24 cellular contexts compared by ENCODE assay signal in genomic region chrX:135528756-135529155, GRCh38. TPM values are rescaled to one million over a fixed set of nuclear protein-coding genes. Genes with fewer than 3 reads are reported as not detected.
DNase-seq lines count a peak whose midpoint lies in the region; ATAC-seq, FAIRE-seq and TF ChIP-seq lines count a peak whose summit lies in the region.
"Had no signal": no experiment of that assay in that cellular context is flagged by ENCODE, and none has a peak within 500 bp of the region (broad histone marks: within the 10 kb centered on the region; RNA-seq: fewer than 3 reads in every experiment).

No MANE protein-coding gene starts in this region.

- no peaks in the 10 kb centered on the region for H3K27me3 ChIP-seq in K562 (ENCODE audit: control insufficient read depth in 2 of 2, insufficient read depth in 2 of 2, low read length in 2 of 2)
- peaks cover 3% of the 10 kb centered on the region for H3K27me3 ChIP-seq in A673 (replicated peaks; ENCODE audit: insufficient read depth, low read depth, low read length, poor library complexity)

- POLR2A ChIA-PET in A549 (lab: Yijun Ruan, JAX) (no interaction called here), K562 (lab: Yijun Ruan, JAX) (interaction anchor here (0.9 kb wide), 2 partner anchors 9 to 11 kb away, joined by 3 to 5 read pairs; partner anchors contain the start of gene INTS6L), A673 (lab: Charles Lee; ENCODE audit: low non-redundant PET) (no interaction called here)

- no TSS peak for BruUV-seq in K562 (replicated peaks; lab: Mats Ljungman, UMichigan)
- BruUV-seq in A673 (replicated peaks; lab: Mats Ljungman, UMichigan): no TSS peak

- H3K4me3 ChIP-seq in A549 (no peak overlapping the region), K562 (no peak overlapping the region), A673 (ENCODE audit: low read depth, low read length, poor library complexity, severe bottlenecking) (no peak overlapping the region)
- H3K4me3 ChIP-seq: BLaER1 treated with 17β-estradiol and CSF1 and Interleukin-3, amounts not matched to agents 10 nM and 100 nM; GM12878 had no signal

- H3K79me2 ChIP-seq in K562 (ENCODE audit: control insufficient read depth, insufficient read depth, low read length): peaks cover 100% of the 10 kb centered on the region

- DNase-seq in A549 (ENCODE audit: low read depth in 1 of 2, low spot score in 1 of 2) (no peak), GM12891 (ENCODE audit: insufficient read length, low spot score) (no peak), OCI-M1 (lab: John Stamatoyannopoulos, UW) (peak; percentile 15), K562 (ENCODE audit: extremely low read depth in 1 of 4, low spot score in 3 of 4) (no peak), A673 (ENCODE audit: low spot score) (no peak), NCI-H1105 (lab: John Stamatoyannopoulos, UW) (no peak), NCI-H2227 treated with DMSO at 0.1 percent for 48 hours (lab: John Stamatoyannopoulos, UW) (no peak)
- DNase-seq: AML-193; CD4-positive, alpha-beta T cell; CD8-positive, alpha-beta T cell; COR-L47; DMS 273 treated with DMSO at 0.1 percent for 48 hours; DMS153; DMS53; DMS79; DND-41; EL; GDM1 had no signal

- no peaks in the 10 kb centered on the region for H4K20me1 ChIP-seq in K562 (replicated peaks; ENCODE audit: control insufficient read depth, insufficient read depth, low read length)

- intact Hi-C loops in K562 (cut with micrococcal nuclease) (no loop called here), A673 (cut with micrococcal nuclease; ENCODE audit: unreplicated experiment) (no loop called here)

- in situ Hi-C loops in K562 (cut with MboI): no loop called here

- H3K9me1 ChIP-seq in K562 (ENCODE audit: control insufficient read depth, insufficient read depth, low read length): no peaks in the 10 kb centered on the region

- no peak for ATAC-seq in A549
- ATAC-seq in K562: no peak
- no peak for ATAC-seq in GM19463 (IDR thresholded peaks at IDR 0.05; ENCODE audit: unreplicated experiment)
- ATAC-seq: CD8-positive, alpha-beta T cell; GM12878 had no signal

- H3K27ac ChIP-seq in A549: no peak overlapping the region
- peak overlapping the region; percentile 53; the same call in 2 of the 3 replicates for H3K27ac ChIP-seq in K562 (ENCODE audit: extremely low read depth, low read depth, low read length)
- H3K27ac ChIP-seq in A673 (ENCODE audit: low read depth, low read length, poor library complexity, severe bottlenecking): no peak overlapping the region
- H3K27ac ChIP-seq: 22Rv1; BLaER1 treated with 17β-estradiol and CSF1 and Interleukin-3, amounts not matched to agents 10 nM and 100 nM; C4-2B had no signal

- peak; percentile 23 for FAIRE-seq in A549 (lab: Jason Lieb, UNC)
- peak; percentile 26 for FAIRE-seq in GM12891 (lab: Jason Lieb, UNC)
- FAIRE-seq in K562 (lab: Jason Lieb, UNC): no peak
- FAIRE-seq: GM12878, GM19239 had no signal

- peak overlapping the region in 1 of 2 experiments; percentile 64; a peak in 2 of 4 replicates for H3K9ac ChIP-seq in K562 (ENCODE audit: insufficient read depth in 1 of 2, low read depth in 2 of 2, low read length in 2 of 2)
- H3K9ac ChIP-seq: BLaER1 treated with 17β-estradiol and CSF1 and Interleukin-3, amounts not matched to agents 10 nM and 100 nM had no signal

- TF ChIP-seq RAD21 in A549 (conservative IDR thresholded peaks at IDR 0.05 in 1 of 2, IDR thresholded peaks at IDR 0.05 in 1 of 2) (no peak), K562 (CRISPR knock-in tag; conservative IDR thresholded peaks at IDR 0.05 in 1 of 2, IDR thresholded peaks at IDR 0.05 in 1 of 2) (no peak)

- no peak overlapping the region for H2AFZ ChIP-seq in K562 (ENCODE audit: low read depth, low read length)

- TF ChIP-seq CTCF in A549 (IDR thresholded peaks at IDR 0.05) (no peak), K562 (IDR thresholded peaks at IDR 0.05 in 2 of 3, conservative IDR thresholded peaks at IDR 0.05 in 1 of 3; ENCODE audit: insufficient read depth in 2 of 3, low read depth in 1 of 3, low read length in 3 of 3) (no peak), A673 (conservative IDR thresholded peaks at IDR 0.05; ENCODE audit: low read depth, low read length) (no peak)

- peaks cover 22% of the 10 kb centered on the region for H3K36me3 ChIP-seq in K562 (ENCODE audit: control insufficient read depth, insufficient read depth, low read length)
- H3K36me3 ChIP-seq in A673 (ENCODE audit: insufficient read depth, low read length, poor library complexity, severe bottlenecking): no peaks in the 10 kb centered on the region

- H3K4me1 ChIP-seq in A549 (no peaks in the 10 kb centered on the region), K562 (replicated peaks in 1 of 2; ENCODE audit: control insufficient read depth in 2 of 2, insufficient read depth in 2 of 2, low read length in 2 of 2) (peaks cover 11 to 63% of the 10 kb centered on the region in 2 experiments; a peak in 4 of 5 replicates), A673 (ENCODE audit: insufficient read depth, low read length, poor library complexity, severe bottlenecking) (no peaks in the 10 kb centered on the region)

- WGBS in A549 (ENCODE audit: missing lambda C conversion rate): 63% methylated on average over 3 of the region's 3 CpGs
- WGBS in K562 (ENCODE audit: insufficient coverage, low coverage, missing lambda C conversion rate): 4% methylated on average over 3 of the region's 3 CpGs

- H3K9me3 ChIP-seq in A549: no peaks in the 10 kb centered on the region
- no peaks in the 10 kb centered on the region for H3K9me3 ChIP-seq in K562 (replicated peaks; ENCODE audit: control insufficient read depth, insufficient read depth, low read depth, low read length)
- H3K9me3 ChIP-seq in A673 (ENCODE audit: low read depth, low read length, poor library complexity, severe bottlenecking): no peaks in the 10 kb centered on the region
- H3K9me3 ChIP-seq: BLaER1 treated with 17β-estradiol and CSF1 and Interleukin-3, amounts not matched to agents 10 nM and 100 nM had no signal

- TF ChIP-seq POLR2A in A549 (IDR thresholded peaks at IDR 0.05; ENCODE audit: low read length): no peak
- no peak for TF ChIP-seq POLR2A in GM12891 (IDR thresholded peaks at IDR 0.05; ENCODE audit: low read depth, low read length)
- TF ChIP-seq POLR2A in K562 (conservative IDR thresholded peaks at IDR 0.05): no peak

- TF ChIP-seq EP300 in A549 (IDR thresholded peaks at IDR 0.05): no peak
- TF ChIP-seq EP300 in K562 (IDR thresholded peaks at IDR 0.05; ENCODE audit: low read length): no peak

- no peak overlapping the region for H3K4me2 ChIP-seq in A549
- H3K4me2 ChIP-seq in K562 (ENCODE audit: insufficient read depth, low read length): peak overlapping the region; percentile 14
- H3K4me2 ChIP-seq: BLaER1 treated with 17β-estradiol and CSF1 and Interleukin-3, amounts not matched to agents 10 nM and 100 nM had no signal

- CTCF ChIA-PET in A549 (lab: Yijun Ruan, JAX): no interaction called here
- CTCF ChIA-PET in K562 (lab: Yijun Ruan, JAX; ENCODE audit: low intra/inter-chr PET ratio): no interaction called here
- CTCF ChIA-PET in A673 (lab: Charles Lee): no interaction called here

TF ChIP-seq in A549, 52 proteins besides CTCF, POLR2A, EP300 and RAD21 (continues in another document):
- no peak for TF ChIP-seq ESRRA (IDR thresholded peaks at IDR 0.05; ENCODE audit: borderline replicate concordance, low read length)
- no peak for TF ChIP-seq HOXA7 (CRISPR knock-in tag; IDR thresholded peaks at IDR 0.05)

TF ChIP-seq in GM12891, 5 proteins besides CTCF, POLR2A, EP300 and RAD21:
- no peak for TF ChIP-seq PAX5 (IDR thresholded peaks at IDR 0.05; ENCODE audit: insufficient read depth, low read length, severe bottlenecking)
- TF ChIP-seq TAF1 (IDR thresholded peaks at IDR 0.05; ENCODE audit: low read depth, low read length): no peak
- TF ChIP-seq POLR2AphosphoS5 (IDR thresholded peaks at IDR 0.05; ENCODE audit: low read depth, low read length): no peak
- TF ChIP-seq POU2F2 (IDR thresholded peaks at IDR 0.05; ENCODE audit: low read depth, low read length): no peak
- TF ChIP-seq SPI1 (IDR thresholded peaks at IDR 0.05; ENCODE audit: low read depth, low read length): no peak
TF ChIP-seq in GM12891: peak in this region for 0.

TF ChIP-seq in K562, 482 proteins besides CTCF, POLR2A, EP300 and RAD21:
- TF ChIP-seq GABPA (tag; conservative IDR thresholded peaks at IDR 0.05; ENCODE audit: low read depth): no peak
- no peak for TF ChIP-seq NR2C2 (CRISPR knock-in tag; IDR thresholded peaks at IDR 0.05)
- 0 out of 2 replicates have a peak, but pooled peaks have one; percentile 16 for TF ChIP-seq NR2C2 (tag; IDR thresholded peaks at IDR 0.05)
- TF ChIP-seq POU5F1 (IDR thresholded peaks at IDR 0.05; ENCODE audit: borderline replicate concordance, low read depth, low read length, partially characterized antibody): no peak
TF ChIP-seq in K562: peak in this region for 1.

RNA-seq across cellular contexts. Expression of gene INTS6L, which starts 8.3 kb away (rescaled TPM):
- polyA plus RNA-seq in A549 (2011; rRNA removed) (0.40 and 0.46 TPM in 2 replicates), A549 (2017; fragmentation: RNase III; extraction: RNeasy Plus Mini Kit Qiagen cat#74134 plus additional on column Dnase treatment) (0.16 to 0.30 TPM (median 0.19 TPM) in 3 replicates), K562 (2011; rRNA removed) (29.6 and 41.7 TPM in 2 replicates), K562 (2014; fragmentation: Illumina TruSeq; extraction: Trizol) (25.8 and 31.5 TPM in 2 replicates), K562 (2014; fragmentation: Nextera tagmentation; extraction: Ambion mirVana) (10 to 100 TPM in 1 of 2 experiments, 1 to 10 TPM in 1; 6.1 to 10.8 TPM), K562 (2014; rRNA removed) (32.1 and 40.5 TPM in 2 replicates)
- 0.03 and 0.07 TPM in 2 replicates for polyA plus RNA-seq in A549 (2012; cell fraction: cytosol; rRNA removed)
- 0.10 and 0.15 TPM in 2 replicates for polyA plus RNA-seq in A549 (2012; cell fraction: nucleus; rRNA removed)
- 0.12 and 0.24 TPM in 2 replicates for polyA minus RNA-seq in A549 (2011; rRNA and poly(A)+ RNA removed)
- polyA plus RNA-seq in GM12891 (2012; ENCODE audit: low read depth, missing spikeins): 8.7 TPM
- total RNA-seq in K562 (2011; cell fraction: chromatin; rRNA removed; ENCODE audit: low replicate concordance): 24.1 and 66.2 TPM in 2 replicates
- total RNA-seq in K562 (2011; cell fraction: nucleolus; rRNA removed): 14.2 and 18.3 TPM in 2 replicates
- total RNA-seq in K562 (2011; cell fraction: nucleoplasm; rRNA removed): 26.8 and 37.5 TPM in 2 replicates
- total RNA-seq in K562 (2014; rRNA removed) (16.0 and 17.1 TPM in 2 replicates), K562 (2014; rRNA removed; fragmentation: Illumina TruSeq; extraction: Trizol) (21.9 and 22.7 TPM in 2 replicates), K562 (2015; rRNA removed; fragmentation: Illumina TruSeq; extraction: Trizol) (42.0 and 44.9 TPM in 2 replicates), K562 (2021) (17.8 and 19.7 TPM in 2 replicates), A673 (2021) (11.7 and 14.4 TPM in 2 replicates)
- polyA plus RNA-seq in K562 (2011; cell fraction: cytosol; rRNA removed): 7.1 and 10.3 TPM in 2 replicates
- 89.0 and 93.3 TPM in 2 replicates for polyA plus RNA-seq in K562 (2011; cell fraction: nucleus; rRNA removed)
- polyA plus RNA-seq in K562 (2012): 19.6 and 20.4 TPM in 2 replicates
- polyA minus RNA-seq in K562 (2011; rRNA and poly(A)+ RNA removed): 16.4 and 17.2 TPM in 2 replicates
- 6.3 and 6.6 TPM in 2 replicates for polyA minus RNA-seq in K562 (2011; cell fraction: cytosol; rRNA and poly(A)+ RNA removed)
- polyA minus RNA-seq in K562 (2011; cell fraction: nucleus; rRNA and poly(A)+ RNA removed): 24.9 and 33.8 TPM in 2 replicates
